Comparison of ENCODE assay signal across 9 cellular contexts in genomic region chr5:40406426-40407211, GRCh38.
DNase-seq lines count a peak whose midpoint lies in the region; ATAC-seq and TF ChIP-seq lines count a peak whose summit lies in the region.
"Had no signal": no experiment of that assay in that cellular context is flagged by ENCODE, and none has a peak within 500 bp of the region (broad histone marks: within the 10 kb centered on the region; RNA-seq: fewer than 3 reads in every experiment).

No MANE protein-coding gene starts in this region.

- H3K4me1 ChIP-seq in OCI-LY1 (ENCODE audit: insufficient read depth, low read length, severe bottlenecking) (peaks cover 61% of the 10 kb centered on the region), suprapubic skin (peaks cover 36% of the 10 kb centered on the region)

- TF ChIP-seq CTCF in OCI-LY1 (IDR thresholded peaks at IDR 0.05; ENCODE audit: low read length) (no peak), fibroblast of villous mesenchyme (IDR thresholded peaks at IDR 0.05; ENCODE audit: insufficient read depth, low read depth, low read length) (no peak), suprapubic skin (IDR thresholded peaks at IDR 0.05) (no peak)

- H3K27me3 Mint-ChIP-seq in activated naive CD4-positive, alpha-beta T cell treated with anti-CD3 and anti-CD28 coated beads for 36 hours (ENCODE audit: low read depth), result no peaks in the 10 kb centered on the region

- H3K4me2 ChIP-seq in OCI-LY1 (ENCODE audit: low read length), result peak overlapping the region; percentile 34

- peaks cover 13% of the 10 kb centered on the region for H3K36me3 Mint-ChIP-seq in activated naive CD4-positive, alpha-beta T cell treated with anti-CD3 and anti-CD28 coated beads for 36 hours (ENCODE audit: low read depth)

- CTCF ChIA-PET in activated naive CD4-positive, alpha-beta T cell treated with anti-CD3 and anti-CD28 coated beads for 36 hours (lab: Charles Lee), result interaction anchor here (0.9 to 2.8 kb wide), 11 partner anchors 14 to 129 kb away, joined by 3 to 17 read pairs (median 5); no protein-coding TSS in a partner anchor

- TF ChIP-seq EP300 in suprapubic skin (IDR thresholded peaks at IDR 0.05), result no peak

- WGBS in suprapubic skin, result 67% methylated on average over 8 of the region's 8 CpGs

- intact Hi-C loops in activated naive CD4-positive, alpha-beta T cell treated with anti-CD3 and anti-CD28 coated beads for 36 hours (cut with micrococcal nuclease), result loop anchor here (1.0 to 5.0 kb wide), 7 partner anchors 22 to 1194 kb away; no protein-coding TSS in a partner anchor

- peaks cover 91% of the 10 kb centered on the region for H3K4me1 Mint-ChIP-seq in activated naive CD4-positive, alpha-beta T cell treated with anti-CD3 and anti-CD28 coated beads for 36 hours (ENCODE audit: low read depth)

- H3K36me3 ChIP-seq in OCI-LY1 (ENCODE audit: insufficient read depth, low read length) (no peaks in the 10 kb centered on the region), suprapubic skin (no peaks in the 10 kb centered on the region)
- H3K36me3 ChIP-seq: WERI-Rb-1 had no signal

- peak overlapping the region; percentile 77 for H2AFZ ChIP-seq in OCI-LY1 (ENCODE audit: low read length)

- no peaks in the 10 kb centered on the region for H4K20me1 ChIP-seq in OCI-LY1 (ENCODE audit: insufficient read depth, low read length)

- H3K27me3 ChIP-seq in OCI-LY1 (ENCODE audit: insufficient read depth, low read length) (no peaks in the 10 kb centered on the region), suprapubic skin (no peaks in the 10 kb centered on the region)

- H3K9me2 ChIP-seq in OCI-LY1 (ENCODE audit: low read depth, low read length), result no peaks in the 10 kb centered on the region

- H3K4me3 ChIP-seq in OCI-LY1 (ENCODE audit: low read depth, low read length, poor library complexity, severe bottlenecking) (no peak overlapping the region), fibroblast of villous mesenchyme (ENCODE audit: low read depth, low read length) (no peak overlapping the region), suprapubic skin (no peak overlapping the region)

- peak; percentile 44 for DNase-seq in activated naive CD4-positive, alpha-beta T cell treated with anti-CD3 and anti-CD28 coated beads for 36 hours
- no peak for DNase-seq in activated naive CD4-positive, alpha-beta T cell treated with anti-CD3 and anti-CD28 coated beads, Interleukin-2, amount 50 U/mL, for 16 hours
- DNase-seq in fibroblast of villous mesenchyme (ENCODE audit: low read depth), result peak; percentile 87
- DNase-seq in suprapubic skin (ENCODE audit: low spot score in 2 of 2), result no peak
- DNase-seq in foreskin melanocyte, result no peak
- DNase-seq in NK-92 (lab: John Stamatoyannopoulos, UW; ENCODE audit: unreplicated experiment), result no peak
- DNase-seq: WERI-Rb-1 had no signal

- H3K9me3 ChIP-seq in OCI-LY1 (ENCODE audit: low read length), result no peaks in the 10 kb centered on the region
- no peaks in the 10 kb centered on the region for H3K9me3 ChIP-seq in suprapubic skin

- H3K27ac ChIP-seq in OCI-LY1 (ENCODE audit: low read depth, low read length, poor library complexity, severe bottlenecking), result peak overlapping the region; percentile 80
- peak overlapping the region; percentile 17 for H3K27ac ChIP-seq in suprapubic skin
- H3K27ac ChIP-seq: WERI-Rb-1 had no signal

- H3K9me3 Mint-ChIP-seq in activated naive CD4-positive, alpha-beta T cell treated with anti-CD3 and anti-CD28 coated beads for 36 hours, result no peaks in the 10 kb centered on the region

- TF ChIP-seq POLR2A in suprapubic skin (IDR thresholded peaks at IDR 0.05), result no peak

- no peaks in the 10 kb centered on the region for H3K79me2 ChIP-seq in OCI-LY1 (ENCODE audit: insufficient read depth, low read length)

- peak overlapping the region; percentile 28; the same call in 1 of the 2 replicates for H3K9ac ChIP-seq in OCI-LY1 (ENCODE audit: low read length)

- no peak for ATAC-seq in HG02973 (IDR thresholded peaks at IDR 0.05; ENCODE audit: unreplicated experiment)

- peak overlapping the region; percentile 63 for H3K4me3 Mint-ChIP-seq in activated naive CD4-positive, alpha-beta T cell treated with anti-CD3 and anti-CD28 coated beads for 36 hours

- H3F3A ChIP-seq in OCI-LY1 (ENCODE audit: insufficient read depth, low read length), result no peaks in the 10 kb centered on the region

- H3K27ac Mint-ChIP-seq in activated naive CD4-positive, alpha-beta T cell treated with anti-CD3 and anti-CD28 coated beads for 36 hours, result peak overlapping the region; percentile 99

Comparison
In these comparisons a context has a peak if more than half of its experiments do, and no peak if none do; other contexts are left out.
1. DNase-seq: peak in activated naive CD4-positive, alpha-beta T cell treated with anti-CD3 and anti-CD28 coated beads for 36 hours (single experiment) and fibroblast of villous mesenchyme (single experiment); none in activated naive CD4-positive, alpha-beta T cell treated with anti-CD3 and anti-CD28 coated beads, Interleukin-2, amount 50 U/mL, for 16 hours (single experiment), suprapubic skin (0 of 2), foreskin melanocyte (single experiment) and NK-92 (single experiment).